Comparison of ENCODE assay signal across 11 cellular contexts in the genomic region with DNA sequence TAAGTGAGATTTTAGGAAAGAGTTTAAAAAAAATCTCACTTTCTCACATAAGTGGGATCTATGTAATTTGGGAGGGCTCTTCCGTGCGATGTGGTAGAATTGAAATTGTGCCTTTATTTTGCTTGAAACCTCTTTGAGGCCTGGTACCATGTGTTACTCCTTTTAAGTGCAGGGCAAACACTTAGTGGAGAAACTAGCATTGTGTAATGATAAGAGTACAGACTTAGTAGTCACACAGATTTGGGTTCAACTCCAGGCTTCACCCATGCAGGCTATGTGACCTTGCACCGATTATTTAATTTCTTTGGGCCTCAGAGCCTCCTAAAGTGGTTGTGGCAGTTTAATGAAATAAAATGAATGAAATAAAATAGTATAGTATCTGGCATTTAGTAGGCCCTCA. TPM values are rescaled to one million over a fixed set of nuclear protein-coding genes. Genes with fewer than 3 reads are reported as not detected.
DNase-seq lines count a peak whose midpoint lies in the region; ATAC-seq and TF ChIP-seq lines count a peak whose summit lies in the region.
"Had no signal": no experiment of that assay in that cellular context is flagged by ENCODE, and none has a peak within 500 bp of the region (broad histone marks: within the 10 kb centered on the region; RNA-seq: fewer than 3 reads in every experiment).

No MANE protein-coding gene starts in this region.

- no peak for ATAC-seq in WTC11
- no peak for ATAC-seq in stimulated activated naive CD8-positive, alpha-beta T cell treated with anti-CD3 and anti-CD28 coated beads, Interleukin-15, amount 100 ng/mL, for 72 hours

- H3K36me3 Mint-ChIP-seq in activated naive CD4-positive, alpha-beta T cell treated with anti-CD3 and anti-CD28 coated beads, Interleukin-2, amount 50 U/mL, for 24 hours: peaks cover 13% of the 10 kb centered on the region
- H3K36me3 Mint-ChIP-seq in WTC11: peaks cover 50% of the 10 kb centered on the region

- POLR2A ChIA-PET in WTC11 (lab: Charles Lee): interaction anchor here (3.4 kb wide), 1 partner anchor 23 kb away, joined by 35 read pairs; the partner anchor contains the start of gene CHRNA5

- H3K4me1 Mint-ChIP-seq in activated naive CD4-positive, alpha-beta T cell treated with anti-CD3 and anti-CD28 coated beads, Interleukin-2, amount 50 U/mL, for 24 hours: peaks cover 26% of the 10 kb centered on the region
- H3K4me1 Mint-ChIP-seq in WTC11: peaks cover 11% of the 10 kb centered on the region
- H3K4me1 Mint-ChIP-seq in stimulated activated naive CD8-positive, alpha-beta T cell treated with anti-CD3 and anti-CD28 coated beads, Interleukin-15, amount 100 ng/mL, for 72 hours: peaks cover 25% of the 10 kb centered on the region

- DNase-seq in activated naive CD4-positive, alpha-beta T cell (lab: John Stamatoyannopoulos, UW): no peak
- DNase-seq in WTC11 (ENCODE audit: low spot score) (no peak), fibroblast of the aortic adventitia (ENCODE audit: low read depth) (no peak), NAMALWA (ENCODE audit: low spot score) (no peak), SHP77 treated with DMSO at 0.1 percent for 48 hours (lab: John Stamatoyannopoulos, UW) (no peak), NCI-H1417 (lab: John Stamatoyannopoulos, UW) (no peak)
- DNase-seq in stimulated activated naive CD8-positive, alpha-beta T cell treated with anti-CD3 and anti-CD28 coated beads, Interleukin-15, amount 100 ng/mL, for 72 hours: no peak
- DNase-seq: activated CD4-positive, alpha-beta T cell treated with anti-CD3 and anti-CD28 coated beads for 1 hour; head of caudate nucleus had no signal

- CTCF ChIA-PET in WTC11 (lab: Charles Lee): no interaction called here

- peak overlapping the region; percentile 97 for H3K4me3 Mint-ChIP-seq in activated naive CD4-positive, alpha-beta T cell treated with anti-CD3 and anti-CD28 coated beads, Interleukin-2, amount 50 U/mL, for 24 hours
- no peak overlapping the region for H3K4me3 Mint-ChIP-seq in WTC11
- H3K4me3 Mint-ChIP-seq in stimulated activated naive CD8-positive, alpha-beta T cell treated with anti-CD3 and anti-CD28 coated beads, Interleukin-15, amount 100 ng/mL, for 72 hours: peak overlapping the region; percentile 78 to 98

- H3K9me3 Mint-ChIP-seq in activated naive CD4-positive, alpha-beta T cell treated with anti-CD3 and anti-CD28 coated beads, Interleukin-2, amount 50 U/mL, for 24 hours: no peaks in the 10 kb centered on the region
- H3K9me3 Mint-ChIP-seq in WTC11: no peaks in the 10 kb centered on the region
- H3K9me3 Mint-ChIP-seq in stimulated activated naive CD8-positive, alpha-beta T cell treated with anti-CD3 and anti-CD28 coated beads, Interleukin-15, amount 100 ng/mL, for 72 hours: no peaks in the 10 kb centered on the region

- H3K27me3 Mint-ChIP-seq in activated naive CD4-positive, alpha-beta T cell treated with anti-CD3 and anti-CD28 coated beads, Interleukin-2, amount 50 U/mL, for 24 hours: no peaks in the 10 kb centered on the region
- no peaks in the 10 kb centered on the region for H3K27me3 Mint-ChIP-seq in WTC11 (ENCODE audit: low read depth)
- H3K27me3 Mint-ChIP-seq in stimulated activated naive CD8-positive, alpha-beta T cell treated with anti-CD3 and anti-CD28 coated beads, Interleukin-15, amount 100 ng/mL, for 72 hours: no peaks in the 10 kb centered on the region

- peak overlapping the region; percentile 11 for H3K4me3 ChIP-seq in fibroblast of the aortic adventitia (ENCODE audit: low read depth, low read length)
- H3K4me3 ChIP-seq: tibial nerve had no signal

- TF ChIP-seq CTCF in WTC11 (IDR thresholded peaks at IDR 0.05): no peak
- no peak for TF ChIP-seq CTCF in fibroblast of the aortic adventitia (IDR thresholded peaks at IDR 0.05; ENCODE audit: insufficient read depth, low read length)

- H3K27ac Mint-ChIP-seq in activated naive CD4-positive, alpha-beta T cell treated with anti-CD3 and anti-CD28 coated beads, Interleukin-2, amount 50 U/mL, for 24 hours: no peak overlapping the region
- peak overlapping the region; percentile 72 for H3K27ac Mint-ChIP-seq in WTC11
- H3K27ac Mint-ChIP-seq in stimulated activated naive CD8-positive, alpha-beta T cell treated with anti-CD3 and anti-CD28 coated beads, Interleukin-15, amount 100 ng/mL, for 72 hours: peak overlapping the region in 1 of 2 donors; percentile 98

TF ChIP-seq in WTC11, 78 proteins besides CTCF, POLR2A, EP300 and RAD21 (continues in another document):
- TF ChIP-seq AR (CRISPR knock-in tag; IDR thresholded peaks at IDR 0.05) (no peak), HMGA2 (CRISPR knock-in tag; IDR thresholded peaks at IDR 0.05) (no peak), ZNF232 (CRISPR knock-in tag; IDR thresholded peaks at IDR 0.05) (no peak), ZNF317 (CRISPR knock-in tag; IDR thresholded peaks at IDR 0.05; ENCODE audit: borderline replicate concordance, low read depth) (no peak), ATF6 (CRISPR knock-in tag; IDR thresholded peaks at IDR 0.05) (no peak), ZBTB21 (CRISPR knock-in tag; IDR thresholded peaks at IDR 0.05; ENCODE audit: borderline replicate concordance) (no peak)
- TF ChIP-seq, protein P1, sequence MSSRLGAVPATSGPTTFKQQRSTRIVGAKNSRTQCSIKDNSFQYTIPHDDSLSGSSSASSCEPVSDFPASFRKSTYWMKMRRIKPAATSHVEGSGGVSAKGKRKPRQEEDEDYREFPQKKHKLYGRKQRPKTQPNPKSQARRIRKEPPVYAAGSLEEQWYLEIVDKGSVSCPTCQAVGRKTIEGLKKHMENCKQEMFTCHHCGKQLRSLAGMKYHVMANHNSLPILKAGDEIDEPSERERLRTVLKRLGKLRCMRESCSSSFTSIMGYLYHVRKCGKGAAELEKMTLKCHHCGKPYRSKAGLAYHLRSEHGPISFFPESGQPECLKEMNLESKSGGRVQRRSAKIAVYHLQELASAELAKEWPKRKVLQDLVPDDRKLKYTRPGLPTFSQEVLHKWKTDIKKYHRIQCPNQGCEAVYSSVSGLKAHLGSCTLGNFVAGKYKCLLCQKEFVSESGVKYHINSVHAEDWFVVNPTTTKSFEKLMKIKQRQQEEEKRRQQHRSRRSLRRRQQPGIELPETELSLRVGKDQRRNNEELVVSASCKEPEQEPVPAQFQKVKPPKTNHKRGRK (CRISPR knock-in tag; IDR thresholded peaks at IDR 0.05; ENCODE audit: borderline replicate concordance): no peak

RNA-seq across cellular contexts. Expression of gene PSMA4, which starts 2.4 kb away (rescaled TPM):
- total RNA-seq in WTC11 (2021) (268 to 281 TPM (median 269 TPM) in 3 replicates), fibroblast of the aortic adventitia (ENCODE audit: low replicate concordance) (107 and 275 TPM in 2 replicates)

RNA-seq across cellular contexts. Expression of gene CHRNA5, which starts 22.7 kb away (rescaled TPM):
- total RNA-seq in WTC11 (2021) (21.0 to 23.3 TPM (median 21.2 TPM) in 3 replicates), fibroblast of the aortic adventitia (ENCODE audit: low replicate concordance) (1.1 and 1.6 TPM in 2 replicates)

RNA-seq across cellular contexts. Expression of gene HYKK, which starts 35.3 kb away (rescaled TPM):
- total RNA-seq in WTC11 (2021): 3.1 to 4.9 TPM (median 4.4 TPM) in 3 replicates
- 3.3 and 10.2 TPM in 2 replicates for total RNA-seq in fibroblast of the aortic adventitia (ENCODE audit: low replicate concordance)
